ENCODE assay signal across 20 cellular contexts in genomic region chr1:10498231-10498630, GRCh38. TPM values are rescaled to one million over a fixed set of nuclear protein-coding genes. Genes with fewer than 3 reads are reported as not detected.
DNase-seq lines count a peak whose midpoint lies in the region; ATAC-seq and TF ChIP-seq lines count a peak whose summit lies in the region.
"Had no signal": no experiment of that assay in that cellular context is flagged by ENCODE, and none has a peak within 500 bp of the region (broad histone marks: within the 10 kb centered on the region; RNA-seq: fewer than 3 reads in every experiment).

No MANE protein-coding gene starts in this region.

- CTCF ChIA-PET in WTC11 (lab: Charles Lee), result interaction anchor here (4.8 to 6.7 kb wide), 2 partner anchors 9 to 68 kb away, joined by 39 to 48 read pairs; partner anchors contain the start of gene CENPS

- no peaks in the 10 kb centered on the region for H3K27me3 ChIP-seq in cardiac muscle cell
- H3K27me3 ChIP-seq in right cardiac atrium (ENCODE audit: control insufficient read depth, insufficient read depth), result no peaks in the 10 kb centered on the region

- H3K36me3 ChIP-seq in cardiac muscle cell, result no peaks in the 10 kb centered on the region

- peak overlapping the region; percentile 73 for H3K27ac Mint-ChIP-seq in WTC11
- H3K27ac Mint-ChIP-seq in central memory CD8-positive, alpha-beta T cell (ENCODE audit: low read depth), result peak overlapping the region; percentile 81
- H3K27ac Mint-ChIP-seq: activated B cell treated with CpG ODN at 0.5 μM for 24 hours, brain had no signal

- H3K27ac ChIP-seq in cardiac muscle cell, result peak overlapping the region; percentile 9
- H3K27ac ChIP-seq in right cardiac atrium (ENCODE audit: low read length), result no peak overlapping the region
- H3K27ac ChIP-seq: HL-60 had no signal

- H3K4me1 ChIP-seq in cardiac muscle cell (ENCODE audit: low read depth), result no peaks in the 10 kb centered on the region
- H3K4me1 ChIP-seq in right cardiac atrium (ENCODE audit: control insufficient read depth, insufficient read depth, low read length), result peaks cover 5% of the 10 kb centered on the region

- POLR2A ChIA-PET in WTC11 (lab: Charles Lee), result no interaction called here

- H3K9me3 ChIP-seq in cardiac muscle cell (ENCODE audit: low read depth), result no peaks in the 10 kb centered on the region
- no peaks in the 10 kb centered on the region for H3K9me3 ChIP-seq in right cardiac atrium (ENCODE audit: control insufficient read depth, low read length)

- H3K4me1 Mint-ChIP-seq in WTC11, result peaks cover 15% of the 10 kb centered on the region
- peaks cover 34% of the 10 kb centered on the region for H3K4me1 Mint-ChIP-seq in central memory CD8-positive, alpha-beta T cell

- no peaks in the 10 kb centered on the region for H3K9me3 Mint-ChIP-seq in WTC11
- H3K9me3 Mint-ChIP-seq in central memory CD8-positive, alpha-beta T cell, result no peaks in the 10 kb centered on the region
- H3K9me3 Mint-ChIP-seq: activated B cell treated with CpG ODN at 0.5 μM for 24 hours, brain had no signal

- intact Hi-C loops in right cardiac atrium (cut with DNase I), result loop anchor here in 2 of 4 donors (5.0 to 10.0 kb wide), 2 partner anchors 63 to 369 kb away; partner anchors contain the start of gene CENPS (in 1 of the 2)

- H3K27me3 Mint-ChIP-seq in WTC11 (ENCODE audit: low read depth), result no peaks in the 10 kb centered on the region
- H3K27me3 Mint-ChIP-seq in central memory CD8-positive, alpha-beta T cell, result no peaks in the 10 kb centered on the region
- H3K27me3 Mint-ChIP-seq: activated B cell treated with CpG ODN at 0.5 μM for 24 hours, brain had no signal

- WGBS in right cardiac atrium, result 86% methylated on average over 8 of the region's 8 CpGs

- no peak overlapping the region for H3K4me3 Mint-ChIP-seq in WTC11
- no peak overlapping the region for H3K4me3 Mint-ChIP-seq in central memory CD8-positive, alpha-beta T cell
- H3K4me3 Mint-ChIP-seq: activated B cell treated with CpG ODN at 0.5 μM for 24 hours, brain had no signal

- H3K4me3 ChIP-seq in cardiac muscle cell (no peak overlapping the region), right cardiac atrium (ENCODE audit: low read length) (no peak overlapping the region)
- H3K4me3 ChIP-seq: skin epidermis had no signal

- DNase-seq in cardiac muscle cell (ENCODE audit: low read depth in 1 of 2, low spot score in 1 of 2) (no peak), right cardiac atrium (no peak), WTC11 (ENCODE audit: low spot score) (no peak), NCI-H1436 treated with DMSO at 0.1 percent for 48 hours (lab: John Stamatoyannopoulos, UW) (no peak)
- DNase-seq in central memory CD8-positive, alpha-beta T cell (ENCODE audit: low spot score in 2 of 2), result no peak
- DNase-seq: ACHN, activated B cell treated with CpG ODN at 0.5 μM for 24 hours, left colon, NCI-H187, NCI-H446, nucleus accumbens, T1000 had no signal

- no peaks in the 10 kb centered on the region for H3K36me3 Mint-ChIP-seq in WTC11
- H3K36me3 Mint-ChIP-seq in central memory CD8-positive, alpha-beta T cell (ENCODE audit: insufficient read depth), result peaks cover 10% of the 10 kb centered on the region

- TF ChIP-seq CTCF in cardiac muscle cell (IDR thresholded peaks at IDR 0.05; ENCODE audit: low read depth, low read length) (no peak), WTC11 (IDR thresholded peaks at IDR 0.05) (no peak)

- no peak for ATAC-seq in right cardiac atrium
- ATAC-seq in WTC11, result no peak
- ATAC-seq in central memory CD8-positive, alpha-beta T cell (replicated peaks; ENCODE audit: extremely low read depth, poor library complexity, severe bottlenecking), result no peak
- no peak for ATAC-seq in GM19023 (IDR thresholded peaks at IDR 0.05; ENCODE audit: unreplicated experiment)
- no peak for ATAC-seq in GM18858 (IDR thresholded peaks at IDR 0.05; ENCODE audit: unreplicated experiment)
- ATAC-seq: left colon had no signal

TF ChIP-seq in WTC11, 78 proteins besides CTCF, POLR2A, EP300 and RAD21:
- TF ChIP-seq TCF7 (CRISPR knock-in tag; IDR thresholded peaks at IDR 0.05; ENCODE audit: low read depth) (no peak), CREB1 (CRISPR knock-in tag; IDR thresholded peaks at IDR 0.05) (no peak), ZNF317 (CRISPR knock-in tag; IDR thresholded peaks at IDR 0.05; ENCODE audit: borderline replicate concordance, low read depth) (no peak), ETV6 (CRISPR knock-in tag; IDR thresholded peaks at IDR 0.05) (no peak)
- TF ChIP-seq, protein P1, sequence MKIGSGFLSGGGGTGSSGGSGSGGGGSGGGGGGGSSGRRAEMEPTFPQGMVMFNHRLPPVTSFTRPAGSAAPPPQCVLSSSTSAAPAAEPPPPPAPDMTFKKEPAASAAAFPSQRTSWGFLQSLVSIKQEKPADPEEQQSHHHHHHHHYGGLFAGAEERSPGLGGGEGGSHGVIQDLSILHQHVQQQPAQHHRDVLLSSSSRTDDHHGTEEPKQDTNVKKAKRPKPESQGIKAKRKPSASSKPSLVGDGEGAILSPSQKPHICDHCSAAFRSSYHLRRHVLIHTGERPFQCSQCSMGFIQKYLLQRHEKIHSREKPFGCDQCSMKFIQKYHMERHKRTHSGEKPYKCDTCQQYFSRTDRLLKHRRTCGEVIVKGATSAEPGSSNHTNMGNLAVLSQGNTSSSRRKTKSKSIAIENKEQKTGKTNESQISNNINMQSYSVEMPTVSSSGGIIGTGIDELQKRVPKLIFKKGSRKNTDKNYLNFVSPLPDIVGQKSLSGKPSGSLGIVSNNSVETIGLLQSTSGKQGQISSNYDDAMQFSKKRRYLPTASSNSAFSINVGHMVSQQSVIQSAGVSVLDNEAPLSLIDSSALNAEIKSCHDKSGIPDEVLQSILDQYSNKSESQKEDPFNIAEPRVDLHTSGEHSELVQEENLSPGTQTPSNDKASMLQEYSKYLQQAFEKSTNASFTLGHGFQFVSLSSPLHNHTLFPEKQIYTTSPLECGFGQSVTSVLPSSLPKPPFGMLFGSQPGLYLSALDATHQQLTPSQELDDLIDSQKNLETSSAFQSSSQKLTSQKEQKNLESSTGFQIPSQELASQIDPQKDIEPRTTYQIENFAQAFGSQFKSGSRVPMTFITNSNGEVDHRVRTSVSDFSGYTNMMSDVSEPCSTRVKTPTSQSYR (CRISPR knock-in tag; IDR thresholded peaks at IDR 0.05), result no peak
- TF ChIP-seq, protein P2, sequence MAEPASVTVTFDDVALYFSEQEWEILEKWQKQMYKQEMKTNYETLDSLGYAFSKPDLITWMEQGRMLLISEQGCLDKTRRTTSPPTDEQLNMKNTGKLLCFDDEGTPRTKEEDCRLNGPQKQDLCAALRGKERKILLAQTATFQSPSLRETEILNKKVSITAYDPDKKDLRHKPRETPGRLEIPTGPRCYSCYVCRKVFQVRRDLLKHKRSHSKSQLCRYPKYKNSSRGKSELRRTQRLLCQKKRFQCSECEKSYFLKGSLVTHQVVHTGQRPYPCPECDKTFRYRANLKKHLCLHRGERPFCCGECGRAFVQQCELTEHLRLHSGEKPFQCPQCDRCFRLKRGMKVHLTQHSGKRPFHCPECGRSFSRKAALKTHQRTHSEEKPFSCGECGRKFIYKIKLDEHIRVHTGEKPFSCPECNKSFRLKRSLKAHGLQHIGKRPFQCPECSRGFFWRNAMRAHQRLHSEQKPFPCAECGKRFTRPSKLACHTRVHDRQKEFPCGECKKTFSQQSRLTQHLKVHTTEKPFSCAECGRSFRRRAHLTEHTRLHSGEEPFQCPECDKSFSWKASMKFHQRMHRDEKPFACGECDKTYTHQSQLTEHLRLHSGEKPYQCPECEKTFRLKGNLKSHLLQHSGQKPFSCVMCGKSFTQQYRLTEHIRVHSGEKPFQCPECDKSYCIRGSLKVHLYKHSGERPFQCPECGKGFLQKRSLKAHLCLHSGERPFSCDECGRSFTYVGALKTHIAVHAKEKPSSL (CRISPR knock-in tag; conservative IDR thresholded peaks at IDR 0.05), result no peak
TF ChIP-seq in WTC11: peak in this region for 0.

RNA-seq across cellular contexts. Expression of gene PEX14, which starts 23.5 kb away (rescaled TPM):
- total RNA-seq in cardiac muscle cell (29.2 and 32.1 TPM in 2 replicates), right cardiac atrium (10 to 100 TPM; 17.5 to 22.9 (median 20.8) TPM), WTC11 (2021) (27.3 to 30.5 TPM (median 27.8 TPM) in 3 replicates)
- polyA plus RNA-seq in cardiac muscle cell (25.0 and 25.7 TPM in 2 replicates), right cardiac atrium (24.6 TPM)

RNA-seq across cellular contexts. Expression of gene DFFA, which starts 25.9 kb away (rescaled TPM):
- total RNA-seq in cardiac muscle cell, result 42.0 and 53.6 TPM in 2 replicates
- 47.5 and 69.4 TPM in 2 replicates for polyA plus RNA-seq in cardiac muscle cell
- total RNA-seq in right cardiac atrium, result 10 to 100 TPM; 25.8 to 31.3 (median 28.9) TPM
- 17.0 TPM for polyA plus RNA-seq in right cardiac atrium
- 86.4 to 86.7 TPM (median 86.5 TPM) in 3 replicates for total RNA-seq in WTC11 (2021)

RNA-seq across cellular contexts. Expression of gene CORT, which starts 48.4 kb away (rescaled TPM):
- 2.3 and 3.1 TPM in 2 replicates for total RNA-seq in cardiac muscle cell
- polyA plus RNA-seq in cardiac muscle cell, result 1.2 and 2.3 TPM in 2 replicates
- total RNA-seq in right cardiac atrium, result under 1 TPM in 1 of 4 donors, not detected in 3; 0.35 TPM
- 0.16 TPM for polyA plus RNA-seq in right cardiac atrium
- total RNA-seq in WTC11 (2021), result 0.48 to 0.66 TPM (median 0.48 TPM) in 3 replicates
- total RNA-seq: epithelial cell of proximal tubule, LHCN-M2 had no signal
- polyA plus RNA-seq: BJ had no signal
